ENCODE assay signal across 8 cellular contexts in genomic region chr2:176454893-176455810, GRCh38.
A peak's percentile ranks its signal among the peaks of the same experiment; 100 is the strongest.
DNase-seq lines count a peak whose midpoint lies in the region; ATAC-seq and TF ChIP-seq lines count a peak whose summit lies in the region.

No MANE protein-coding gene starts in this region.

- H3K9me3 Mint-ChIP-seq in WTC11, result no peaks in the 10 kb centered on the region

- H3K36me3 Mint-ChIP-seq in WTC11, result no peaks in the 10 kb centered on the region

- H3K27ac ChIP-seq in caudate nucleus (ENCODE audit: low read depth, low read length), result no peak overlapping the region

- H3K27ac Mint-ChIP-seq in WTC11, result no peak overlapping the region

- ATAC-seq in HG02798 (IDR thresholded peaks at IDR 0.05; ENCODE audit: poor library complexity, unreplicated experiment), result peak; percentile 85
- peak; percentile 71 for ATAC-seq in WTC11
- ATAC-seq in HG03097 (IDR thresholded peaks at IDR 0.05; ENCODE audit: low FRiP score, unreplicated experiment), result no peak

- CTCF ChIA-PET in WTC11 (lab: Charles Lee), result interaction anchor here (0.5 to 2.5 kb wide), 97 partner anchors 8 to 693 kb away, joined by 3 to 73 read pairs (median 4); partner anchors contain the start of genes HOXD1, HOXD9 and MTX2

- H3K4me3 Mint-ChIP-seq in WTC11, result no peak overlapping the region

- DNase-seq in DMS79 treated with DMSO at 0.1 percent for 48 hours (lab: John Stamatoyannopoulos, UW), result peak; percentile 90
- DNase-seq in NCI-H2171 treated with DMSO at 0.1 percent for 48 hours (lab: John Stamatoyannopoulos, UW), result peak; percentile 79
- DNase-seq in WTC11 (ENCODE audit: low spot score), result peak; percentile 94
- peak in 59 of 61 donors; percentile 2 to 89 (median 45) for DNase-seq in caudate nucleus (lab: John Stamatoyannopoulos, UW)
- DNase-seq in kidney tubule cell (ENCODE audit: low spot score), result peak; percentile 77
- peak; percentile 88 to 89 for DNase-seq in stimulated activated CD4-positive, alpha-beta T cell treated with anti-CD3 and anti-CD28 coated beads, Interleukin-2, amount 100 ng/mL, for 24 hours

- POLR2A ChIA-PET in WTC11 (lab: Charles Lee), result interaction anchor here (1.1 kb wide), 1 partner anchor 186 kb away, joined by 4 read pairs; the partner anchor contains the start of gene MTX2

- peak; percentile 97 for TF ChIP-seq CTCF in WTC11 (IDR thresholded peaks at IDR 0.05)

- H3K4me1 Mint-ChIP-seq in WTC11, result peaks cover 22% of the 10 kb centered on the region

- H3K27me3 Mint-ChIP-seq in WTC11 (ENCODE audit: low read depth), result peaks cover 12% of the 10 kb centered on the region

TF ChIP-seq in WTC11, 78 proteins besides CTCF, POLR2A, EP300 and RAD21:
- no peak for TF ChIP-seq NFE2L1 (CRISPR knock-in tag; IDR thresholded peaks at IDR 0.05)
- TF ChIP-seq TEAD1 (CRISPR knock-in tag; IDR thresholded peaks at IDR 0.05), result no peak
- TF ChIP-seq ZSCAN18 (CRISPR knock-in tag; IDR thresholded peaks at IDR 0.05), result no peak
- TF ChIP-seq AFF4 (CRISPR knock-in tag; IDR thresholded peaks at IDR 0.05; ENCODE audit: borderline replicate concordance), result no peak
- TF ChIP-seq TCF7 (CRISPR knock-in tag; IDR thresholded peaks at IDR 0.05; ENCODE audit: low read depth), result no peak
- no peak for TF ChIP-seq NFATC4 (CRISPR knock-in tag; IDR thresholded peaks at IDR 0.05)
